7 cellular contexts compared by ENCODE assay signal in genomic region chr16:57712569-57712968, GRCh38. TPM values are rescaled to one million over a fixed set of nuclear protein-coding genes. Genes with fewer than 3 reads are reported as not detected.
"Had no signal": no experiment of that assay in that cellular context is flagged by ENCODE, and none has a peak within 500 bp of the region (broad histone marks: within the 10 kb centered on the region; RNA-seq: fewer than 3 reads in every experiment).

No MANE protein-coding gene starts in this region.

RNA-seq across cellular contexts. Expression of gene DRC7, which starts 18.0 kb away (rescaled TPM):
- total RNA-seq: stomach, suprapubic skin, thoracic aorta, transverse colon, upper lobe of right lung, urinary bladder, vagina had no signal
- polyA plus RNA-seq: stomach, urinary bladder had no signal
